ENCODE assay signal across 9 cellular contexts in the genomic region with DNA sequence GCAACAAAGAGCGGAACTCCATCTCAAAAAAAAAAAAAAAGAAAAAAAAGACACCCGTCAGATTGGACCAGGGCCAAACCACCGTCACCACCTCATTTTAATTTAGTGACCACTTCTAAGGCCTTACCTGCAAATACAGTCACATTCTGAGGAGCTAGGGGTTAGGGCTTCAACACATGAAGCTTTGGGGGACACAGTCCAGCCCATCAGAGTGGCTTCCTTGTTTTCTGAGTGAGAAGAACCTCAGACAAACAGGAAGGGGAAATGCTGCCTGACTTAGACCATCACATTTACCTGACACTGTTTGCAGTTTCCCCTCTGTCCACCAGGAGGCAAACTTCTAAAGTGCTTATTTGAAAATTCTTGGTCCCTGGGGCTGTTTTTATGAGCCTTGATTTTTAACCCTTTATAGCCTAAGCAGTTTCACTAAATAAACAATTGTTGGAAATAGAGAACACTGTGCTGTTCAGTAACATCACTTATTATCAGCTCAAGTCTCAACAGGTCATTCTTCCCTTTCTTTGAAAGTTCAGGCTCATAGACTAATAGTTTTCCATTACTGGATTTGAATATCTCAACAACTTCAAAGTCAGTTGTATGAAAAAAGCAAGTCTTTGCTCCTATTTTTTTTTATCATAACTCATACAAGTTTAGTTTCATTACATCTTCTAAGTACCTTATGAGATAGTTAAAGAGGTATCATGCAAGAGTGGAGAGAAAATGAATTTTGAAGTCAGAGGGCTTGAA.
A peak's percentile ranks its signal among the peaks of the same experiment; 100 is the strongest.
DNase-seq lines count a peak whose midpoint lies in the region; ATAC-seq and TF ChIP-seq lines count a peak whose summit lies in the region.
"Had no signal": no experiment of that assay in that cellular context is flagged by ENCODE, and none has a peak within 500 bp of the region (broad histone marks: within the 10 kb centered on the region; RNA-seq: fewer than 3 reads in every experiment).

No MANE protein-coding gene starts in this region.

- no CpG with 5 or more reads among the region's 3 CpGs for WGBS in trophoblast cell (ENCODE audit: extremely low coverage, insufficient coverage, insufficient read length)

- no peaks in the 10 kb centered on the region for H3K27me3 Mint-ChIP-seq in CD4-positive, alpha-beta T cell

- H3K4me1 ChIP-seq in KMS-11 (ENCODE audit: low read depth, poor library complexity, severe bottlenecking) (no peaks in the 10 kb centered on the region), SJCRH30 (no peaks in the 10 kb centered on the region), trophoblast cell (ENCODE audit: control insufficient read depth in 1 of 2, insufficient read depth in 2 of 2, low read length in 2 of 2) (peaks cover 4 to 6% of the 10 kb centered on the region in 2 experiments)
- H3K4me1 ChIP-seq: SJSA1 had no signal

- CTCF ChIA-PET in CD4-positive, alpha-beta T cell (lab: Charles Lee) = interaction anchor here (0.6 to 1.4 kb wide), 6 partner anchors 14 to 920 kb away, joined by 3 to 6 read pairs (median 3); no protein-coding TSS in a partner anchor

- H4K8ac ChIP-seq in trophoblast cell (ENCODE audit: low read depth, low read length) = peak overlapping the region; percentile 66

- H3K27me3 ChIP-seq in CD4-positive, alpha-beta T cell (ENCODE audit: control insufficient read depth, insufficient read depth, low read length) = no peaks in the 10 kb centered on the region
- no peaks in the 10 kb centered on the region for H3K27me3 ChIP-seq in KMS-11 (ENCODE audit: insufficient read depth, low read depth)
- no peaks in the 10 kb centered on the region for H3K27me3 ChIP-seq in SJCRH30
- no peaks in the 10 kb centered on the region for H3K27me3 ChIP-seq in trophoblast cell (ENCODE audit: insufficient read depth, low read length)
- H3K27me3 ChIP-seq: SJSA1 had no signal

- H3K23ac ChIP-seq in trophoblast cell (ENCODE audit: low read length) = no peak overlapping the region

- no peaks in the 10 kb centered on the region for H3K36me3 Mint-ChIP-seq in CD4-positive, alpha-beta T cell (ENCODE audit: low read depth)

- H2AK5ac ChIP-seq in trophoblast cell (ENCODE audit: low read length) = no peak overlapping the region

- H2AFZ ChIP-seq in KMS-11 (ENCODE audit: low read depth) (peak overlapping the region; percentile 70; the same call in 1 of the 2 replicates), trophoblast cell (ENCODE audit: insufficient read depth, low read length, poor library complexity) (peak overlapping the region; percentile 75)

- no peaks in the 10 kb centered on the region for H3K79me2 ChIP-seq in KMS-11 (ENCODE audit: insufficient read depth, low read depth)
- H3K79me2 ChIP-seq in trophoblast cell (ENCODE audit: control insufficient read depth, insufficient read depth, low read length, poor library complexity) = no peaks in the 10 kb centered on the region

- intact Hi-C loops in CD4-positive, alpha-beta T cell (cut with DNase I, micrococcal nuclease) = loop anchor here (1.0 to 5.0 kb wide), 5 partner anchors 14 to 295 kb away; a partner anchor contains a TSS

- no peak overlapping the region for H3K18ac ChIP-seq in trophoblast cell (ENCODE audit: low read length)

- no peak overlapping the region for H3K4ac ChIP-seq in trophoblast cell (ENCODE audit: low read depth, low read length)

- H3K79me1 ChIP-seq in trophoblast cell (ENCODE audit: low read length) = peaks cover 4% of the 10 kb centered on the region

- TF ChIP-seq CTCF in CD4-positive, alpha-beta T cell (IDR thresholded peaks at IDR 0.05) = peak; percentile 85
- peak; percentile 80 for TF ChIP-seq CTCF in KMS-11 (conservative IDR thresholded peaks at IDR 0.05; ENCODE audit: low read depth, low read length)

- H3K4me1 Mint-ChIP-seq in CD4-positive, alpha-beta T cell (ENCODE audit: low read depth) = peaks cover 27% of the 10 kb centered on the region

- no peaks in the 10 kb centered on the region for H4K20me1 ChIP-seq in KMS-11 (ENCODE audit: insufficient read depth)

- peak; percentile 97 for ATAC-seq in CD4-positive, alpha-beta T cell (ENCODE audit: poor library complexity)
- ATAC-seq in GM19372 (IDR thresholded peaks at IDR 0.05; ENCODE audit: low read depth, unreplicated experiment) (peak; percentile 78), HG03521 (IDR thresholded peaks at IDR 0.05; ENCODE audit: unreplicated experiment) (no peak)

- POLR2A ChIA-PET in CD4-positive, alpha-beta T cell (lab: Charles Lee) = interaction anchor here (0.6 to 2.1 kb wide), 4 partner anchors 260 to 768 kb away, joined by 3 to 8 read pairs (median 4); a partner anchor contains a TSS

- H3K27ac ChIP-seq in CD4-positive, alpha-beta T cell (ENCODE audit: low read depth, low read length) = no peak overlapping the region
- H3K27ac ChIP-seq in KMS-11 = no peak overlapping the region
- peak overlapping the region; percentile 34; the same call in 1 of the 2 replicates for H3K27ac ChIP-seq in SJCRH30
- no peak overlapping the region for H3K27ac ChIP-seq in trophoblast cell (ENCODE audit: low read depth, low read length)
- H3K27ac ChIP-seq: SJSA1 had no signal

- no peak overlapping the region for H4K12ac ChIP-seq in trophoblast cell (ENCODE audit: low read depth, low read length)

- H3K4me3 ChIP-seq in KMS-11 (IDR thresholded peaks at IDR 0.05; ENCODE audit: insufficient read depth, low read depth, low read length) = no peak overlapping the region
- peak overlapping the region; percentile 48 for H3K4me3 ChIP-seq in SJCRH30
- H3K4me3 ChIP-seq in trophoblast cell (ENCODE audit: low read depth, low read length) = no peak overlapping the region
- H3K4me3 ChIP-seq: SJSA1 had no signal

- H3K9ac ChIP-seq in KMS-11 (no peak overlapping the region), trophoblast cell (ENCODE audit: low read length) (no peak overlapping the region)

- peak overlapping the region; percentile 16 for H3K4me3 Mint-ChIP-seq in CD4-positive, alpha-beta T cell

- H3K9me3 Mint-ChIP-seq in CD4-positive, alpha-beta T cell = no peaks in the 10 kb centered on the region

- H2BK12ac ChIP-seq in trophoblast cell (ENCODE audit: low read length) = peak overlapping the region; percentile 88

- DNase-seq in CD4-positive, alpha-beta T cell = peak; percentile 37 to 72 (median 49)
- DNase-seq in SJCRH30 (peak; percentile 78 to 95), foreskin melanocyte (peak; percentile 62), trophoblast cell (peak; percentile 60 to 86)
- DNase-seq in activated effector memory CD4-positive, alpha-beta T cell treated with Interleukin-2 at 50 U/mL for 16 hours = peak; percentile 45

- H2BK5ac ChIP-seq in trophoblast cell (ENCODE audit: low read depth, low read length, poor library complexity) = no peak overlapping the region

- no peaks in the 10 kb centered on the region for H3K9me3 ChIP-seq in CD4-positive, alpha-beta T cell (ENCODE audit: control insufficient read depth, low read length)
- H3K9me3 ChIP-seq in SJCRH30 (replicated peaks) (no peaks in the 10 kb centered on the region), trophoblast cell (ENCODE audit: insufficient read depth, low read depth, low read length) (no peaks in the 10 kb centered on the region)
- H3K9me3 ChIP-seq: SJSA1 had no signal

- H3K14ac ChIP-seq in trophoblast cell (ENCODE audit: low read length) = peak overlapping the region; percentile 49

- H4K91ac ChIP-seq in trophoblast cell (ENCODE audit: low read depth, low read length) = peak overlapping the region; percentile 81

- H3K27ac Mint-ChIP-seq in CD4-positive, alpha-beta T cell = peak overlapping the region; percentile 79

- H3K4me2 ChIP-seq in KMS-11 (no peak overlapping the region; the same call in 1 of the 2 replicates), trophoblast cell (ENCODE audit: low read length) (no peak overlapping the region)

- H3K36me3 ChIP-seq in KMS-11 (ENCODE audit: insufficient read depth) (no peaks in the 10 kb centered on the region), SJCRH30 (no peaks in the 10 kb centered on the region), trophoblast cell (ENCODE audit: control insufficient read depth in 1 of 2, insufficient read depth in 2 of 2, low read length in 2 of 2) (no peaks in the 10 kb centered on the region)
- H3K36me3 ChIP-seq: SJSA1 had no signal

- H2BK120ac ChIP-seq in trophoblast cell (ENCODE audit: insufficient read depth, low read length, poor library complexity) = peak overlapping the region; percentile 81
